25 cellular contexts compared by ENCODE assay signal in the genomic region with DNA sequence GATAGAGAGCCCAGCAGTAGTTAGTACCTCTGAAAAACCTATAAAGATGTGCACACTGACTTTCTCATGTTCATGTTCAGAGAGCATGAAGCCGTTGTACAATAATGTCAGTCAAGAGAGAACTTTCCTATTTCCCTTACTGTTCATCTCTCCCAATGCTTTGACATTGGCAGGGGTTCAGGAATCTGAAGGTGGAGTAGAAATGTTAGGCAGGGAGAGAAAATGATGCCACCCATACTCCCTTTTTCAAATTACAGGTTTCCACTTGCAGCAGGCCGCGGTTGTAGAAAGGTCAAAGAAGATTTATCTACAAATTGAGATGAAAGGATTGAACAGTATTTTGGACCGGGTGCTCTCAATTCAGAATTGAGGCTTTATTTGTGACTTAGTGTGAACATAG.
DNase-seq lines count a peak whose midpoint lies in the region; ATAC-seq, FAIRE-seq and TF ChIP-seq lines count a peak whose summit lies in the region.
"Had no signal": no experiment of that assay in that cellular context is flagged by ENCODE, and none has a peak within 500 bp of the region (broad histone marks: within the 10 kb centered on the region; RNA-seq: fewer than 3 reads in every experiment).

No MANE protein-coding gene starts in this region.

- no peak overlapping the region for H3K27ac ChIP-seq in RWPE1
- no peak overlapping the region for H3K27ac ChIP-seq in keratinocyte (ENCODE audit: control insufficient read depth, insufficient read depth, low read length)
- no peak overlapping the region for H3K27ac ChIP-seq in dorsolateral prefrontal cortex
- H3K27ac ChIP-seq: A549; BLaER1 treated with 17β-estradiol and CSF1 and Interleukin-3, amounts not matched to agents 10 nM and 100 nM had no signal

- dilution Hi-C loops in keratinocyte (cut with MboI; ENCODE audit: extremely low pct_ligation_motif_present, low sequenced_read_pairs): no loop called here

- intact Hi-C loops in dorsolateral prefrontal cortex (cut with DNase I): no loop called here
- intact Hi-C loops in activated CD4-positive, alpha-beta T cell treated with anti-CD3 and anti-CD28 coated beads for 36 hours (cut with DNase I, micrococcal nuclease): no loop called here

- no peak for ATAC-seq in activated CD4-positive, alpha-beta T cell treated with anti-CD3 and anti-CD28 coated beads for 36 hours
- no peak for ATAC-seq in left lobe of liver
- ATAC-seq: A549, GM23338, HCT116 had no signal

- H3K36me3 Mint-ChIP-seq in activated CD4-positive, alpha-beta T cell treated with anti-CD3 and anti-CD28 coated beads for 36 hours (ENCODE audit: low read depth): no peaks in the 10 kb centered on the region
- H3K36me3 Mint-ChIP-seq: CD14-positive monocyte; CD4-positive, alpha-beta memory T cell had no signal

- no peak for FAIRE-seq in keratinocyte (lab: Jason Lieb, UNC)
- FAIRE-seq: GM12891, GM18507 had no signal

- H3K4me2 ChIP-seq in keratinocyte (ENCODE audit: control insufficient read depth, extremely low read depth, insufficient read depth, low read depth, low read length): peak overlapping the region; percentile 36
- H3K4me2 ChIP-seq: A549; BLaER1 treated with 17β-estradiol and CSF1 and Interleukin-3, amounts not matched to agents 10 nM and 100 nM; GM23338 had no signal

- no peaks in the 10 kb centered on the region for H3K9me3 ChIP-seq in keratinocyte (ENCODE audit: control insufficient read depth, low read depth, low read length)
- H3K9me3 ChIP-seq: A549, BE2C had no signal

- H3K36me3 ChIP-seq in keratinocyte (ENCODE audit: control insufficient read depth in 2 of 2, extremely low read depth in 1 of 2, insufficient read depth in 2 of 2, low read length in 2 of 2): no peaks in the 10 kb centered on the region
- H3K36me3 ChIP-seq: BE2C; BLaER1 treated with 17β-estradiol and CSF1 and Interleukin-3, amounts not matched to agents 10 nM and 100 nM had no signal

- no peaks in the 10 kb centered on the region for H3K4me1 Mint-ChIP-seq in activated CD4-positive, alpha-beta T cell treated with anti-CD3 and anti-CD28 coated beads for 36 hours
- H3K4me1 Mint-ChIP-seq: CD14-positive monocyte; CD4-positive, alpha-beta memory T cell had no signal

- CTCF ChIA-PET in RWPE1 (lab: Yijun Ruan, JAX): no interaction called here
- CTCF ChIA-PET in activated CD4-positive, alpha-beta T cell treated with anti-CD3 and anti-CD28 coated beads for 36 hours (lab: Charles Lee): no interaction called here

- H3K4me3 Mint-ChIP-seq in activated CD4-positive, alpha-beta T cell treated with anti-CD3 and anti-CD28 coated beads for 36 hours: no peak overlapping the region
- H3K4me3 Mint-ChIP-seq: CD14-positive monocyte; CD4-positive, alpha-beta memory T cell; GM23338; H9 had no signal

- H4K20me1 ChIP-seq in keratinocyte (ENCODE audit: control insufficient read depth, extremely low read depth, insufficient read depth, low read length): no peaks in the 10 kb centered on the region
- H4K20me1 ChIP-seq: BLaER1 treated with 17β-estradiol and CSF1 and Interleukin-3, amounts not matched to agents 10 nM and 100 nM had no signal

- H3K27me3 Mint-ChIP-seq in activated CD4-positive, alpha-beta T cell treated with anti-CD3 and anti-CD28 coated beads for 36 hours: no peaks in the 10 kb centered on the region
- H3K27me3 Mint-ChIP-seq: CD4-positive, alpha-beta memory T cell had no signal

- H3K79me2 ChIP-seq in keratinocyte (ENCODE audit: control insufficient read depth, insufficient read depth, low read length): no peaks in the 10 kb centered on the region

- POLR2A ChIA-PET in RWPE1 (lab: Yijun Ruan, JAX; ENCODE audit: low non-redundant PET): no interaction called here
- POLR2A ChIA-PET in activated CD4-positive, alpha-beta T cell treated with anti-CD3 and anti-CD28 coated beads for 36 hours (lab: Charles Lee): no interaction called here

- H3K4me1 ChIP-seq in keratinocyte (ENCODE audit: control insufficient read depth, extremely low read depth, insufficient read depth, low read length): peaks cover 16% of the 10 kb centered on the region
- H3K4me1 ChIP-seq: A549, BE2C had no signal

- H3K9me1 ChIP-seq in keratinocyte (ENCODE audit: control insufficient read depth, extremely low read depth, insufficient read depth, low read length): no peaks in the 10 kb centered on the region

- no peaks in the 10 kb centered on the region for H3K9me3 Mint-ChIP-seq in activated CD4-positive, alpha-beta T cell treated with anti-CD3 and anti-CD28 coated beads for 36 hours (ENCODE audit: low read depth)
- H3K9me3 Mint-ChIP-seq: GM23338 had no signal

- TF ChIP-seq RAD21 in Ishikawa (IDR thresholded peaks at IDR 0.05; ENCODE audit: low read depth): no peak

- H2AFZ ChIP-seq in keratinocyte (ENCODE audit: control insufficient read depth, low read length): no peak overlapping the region
- H2AFZ ChIP-seq: GM23338 had no signal

- no peak for TF ChIP-seq EP300 in Ishikawa (IDR thresholded peaks at IDR 0.05; ENCODE audit: borderline replicate concordance)

- no peak for TF ChIP-seq CTCF in RWPE1 (conservative IDR thresholded peaks at IDR 0.05; ENCODE audit: low read depth)
- TF ChIP-seq CTCF in epithelial cell of esophagus (IDR thresholded peaks at IDR 0.05; ENCODE audit: insufficient read depth, low read depth, low read length, missing control alignments): no peak
- no peak for TF ChIP-seq CTCF in keratinocyte (optimal IDR thresholded peaks at IDR 0.05 in 1 of 3, IDR thresholded peaks at IDR 0.05 in 1 of 3, conservative IDR thresholded peaks at IDR 0.05 in 1 of 3; ENCODE audit: extremely low read depth in 1 of 3, insufficient read depth in 2 of 3, low read length in 3 of 3)
- no peak for TF ChIP-seq CTCF in dorsolateral prefrontal cortex (IDR thresholded peaks at IDR 0.05 in 54 of 56, conservative IDR thresholded peaks at IDR 0.05 in 2 of 56; ENCODE audit: low read depth in 1 of 56, partially characterized antibody in 56 of 56)

- H3K4me3 ChIP-seq in epithelial cell of esophagus (ENCODE audit: low read length) (no peak overlapping the region), keratinocyte (ENCODE audit: control insufficient read depth in 2 of 3, extremely low read depth in 1 of 3, insufficient read depth in 2 of 3, low read depth in 1 of 3, low read length in 3 of 3) (no peak overlapping the region), dorsolateral prefrontal cortex (no peak overlapping the region)
- H3K4me3 ChIP-seq: A549; BLaER1 treated with 17β-estradiol and CSF1 and Interleukin-3, amounts not matched to agents 10 nM and 100 nM; GM23338 had no signal

- H3K27ac Mint-ChIP-seq in activated CD4-positive, alpha-beta T cell treated with anti-CD3 and anti-CD28 coated beads for 36 hours: no peak overlapping the region
- H3K27ac Mint-ChIP-seq: CD14-positive monocyte; CD4-positive, alpha-beta memory T cell; GM23338; H9 had no signal

- H3K9ac ChIP-seq in keratinocyte (ENCODE audit: control insufficient read depth, extremely low read depth, insufficient read depth, low read length): no peak overlapping the region
- H3K9ac ChIP-seq: BLaER1 treated with 17β-estradiol and CSF1 and Interleukin-3, amounts not matched to agents 10 nM and 100 nM had no signal

- H3K27me3 ChIP-seq in keratinocyte (ENCODE audit: control insufficient read depth, extremely low read depth, insufficient read depth, low read length) (no peaks in the 10 kb centered on the region), dorsolateral prefrontal cortex (peaks cover 0 to 62% (median 8%) of the 10 kb centered on the region in 45 donors)
- H3K27me3 ChIP-seq: BE2C had no signal

- DNase-seq in RWPE1 (ENCODE audit: low spot score): peak; percentile 17
- DNase-seq in epithelial cell of esophagus (ENCODE audit: low read depth): peak; percentile 40
- DNase-seq in keratinocyte (ENCODE audit: low read depth, low spot score): no peak
- no peak for DNase-seq in dorsolateral prefrontal cortex
- no peak for DNase-seq in activated CD4-positive, alpha-beta T cell treated with anti-CD3 and anti-CD28 coated beads for 36 hours
- no peak for DNase-seq in left lobe of liver (ENCODE audit: low spot score)
- DNase-seq: 8988T; ACHN; AML-193; BE2C; Calu3; CD4-positive, alpha-beta memory T cell; COR-L47; DMS53; DMS79 treated with DMSO at 0.1 percent for 48 hours; GF-D8; H9 had no signal

TF ChIP-seq in Ishikawa, 13 proteins besides CTCF, POLR2A, EP300 and RAD21:
- no peak for TF ChIP-seq CREB1 (IDR thresholded peaks at IDR 0.05; ENCODE audit: low read depth)
- TF ChIP-seq CEBPB (IDR thresholded peaks at IDR 0.05): no peak
- TF ChIP-seq NFIC (IDR thresholded peaks at IDR 0.05): 0 out of 2 replicates have a peak, but pooled peaks have one; percentile 16

Comparison
In these comparisons a context has a peak if more than half of its experiments do, and no peak if none do; other contexts are left out.
1. DNase-seq: peak in RWPE1 (single experiment) and epithelial cell of esophagus (single experiment); none in keratinocyte (single experiment), dorsolateral prefrontal cortex (0 of 10), activated CD4-positive, alpha-beta T cell treated with anti-CD3 and anti-CD28 coated beads for 36 hours (single experiment) and left lobe of liver (single experiment).